ENCODE assay signal across 1 cellular context in genomic region chr2:3377612-3378432, GRCh38.
A peak's percentile ranks its signal among the peaks of the same experiment; 100 is the strongest.
TF ChIP-seq lines count a peak whose summit lies in the region.

EIPR1 (minus strand) TSS chr2:3377818; CDS start chr2:3377689, 129 bp downstream.

TF ChIP-seq in K562, 482 proteins besides CTCF, POLR2A, EP300 and RAD21 (continued from another document and continues in another):
- TF ChIP-seq MBD1 (CRISPR knock-in tag; IDR thresholded peaks at IDR 0.05), result 0 out of 2 replicates have a peak, but pooled peaks have one; percentile 54
- TF ChIP-seq SPI1 (IDR thresholded peaks at IDR 0.05; ENCODE audit: borderline replicate concordance, low read depth, low read length), result peak; percentile 99
- TF ChIP-seq ASH1L (IDR thresholded peaks at IDR 0.05; ENCODE audit: borderline replicate concordance, low read depth, partially characterized antibody), result peak; percentile 20
- TF ChIP-seq CREB5 (CRISPR knock-in tag; IDR thresholded peaks at IDR 0.05), result 0 out of 2 replicates have a peak, but pooled peaks have one; percentile 62
- no peak for TF ChIP-seq HEY1 (CRISPR knock-in tag; IDR thresholded peaks at IDR 0.05; ENCODE audit: borderline replicate concordance)
- no peak for TF ChIP-seq ERF (CRISPR knock-in tag; IDR thresholded peaks at IDR 0.05)
- peak; percentile 89 for TF ChIP-seq GABPA (tag; conservative IDR thresholded peaks at IDR 0.05; ENCODE audit: low read depth)
- TF ChIP-seq ATF7 (IDR thresholded peaks at IDR 0.05), result peak; percentile 83
- TF ChIP-seq MTA1 (IDR thresholded peaks at IDR 0.05; ENCODE audit: borderline replicate concordance), result peak; percentile 53; the same call in 1 of the 2 replicates
- no peak for TF ChIP-seq HSF4 (CRISPR knock-in tag; IDR thresholded peaks at IDR 0.05; ENCODE audit: borderline replicate concordance)
- TF ChIP-seq GABPB1 (CRISPR knock-in tag; IDR thresholded peaks at IDR 0.05), result peak; percentile 85
- peak; percentile 91 for TF ChIP-seq L3MBTL2 (IDR thresholded peaks at IDR 0.05)
- TF ChIP-seq HMGN3 (IDR thresholded peaks at IDR 0.05; ENCODE audit: borderline replicate concordance, extremely low read depth, insufficient read length, low read depth, low read length), result no peak
- no peak for TF ChIP-seq GABPB2 (CRISPR knock-in tag; conservative IDR thresholded peaks at IDR 0.05)
- peak; percentile 76 for TF ChIP-seq KDM5B (IDR thresholded peaks at IDR 0.05; ENCODE audit: insufficient replicate concordance, low read depth, low read length)
- TF ChIP-seq BRCA1 (IDR thresholded peaks at IDR 0.05), result no peak
- TF ChIP-seq BRCA1 (CRISPR knock-in tag; IDR thresholded peaks at IDR 0.05), result no peak
- TF ChIP-seq XRCC5 (IDR thresholded peaks at IDR 0.05; ENCODE audit: low read depth, low read length), result no peak
- peak; percentile 11 for TF ChIP-seq CHD1 (IDR thresholded peaks at IDR 0.05; ENCODE audit: low read length)
- TF ChIP-seq HNRNPLL (IDR thresholded peaks at IDR 0.05; ENCODE audit: low read depth, low read length, poor library complexity, severe bottlenecking), result peak; percentile 36
- peak; percentile 68; the same call in 1 of the 2 replicates for TF ChIP-seq ZZZ3 (IDR thresholded peaks at IDR 0.05)
- 0 out of 2 replicates have a peak, but pooled peaks have one; percentile 56 for TF ChIP-seq SOX6 (IDR thresholded peaks at IDR 0.05)
- 0 out of 2 replicates have a peak, but pooled peaks have one; percentile 50 for TF ChIP-seq PATZ1 (CRISPR knock-in tag; IDR thresholded peaks at IDR 0.05; ENCODE audit: borderline replicate concordance)
- peak; percentile 98 for TF ChIP-seq NKRF (IDR thresholded peaks at IDR 0.05; ENCODE audit: borderline replicate concordance)
- TF ChIP-seq ILF3 (IDR thresholded peaks at IDR 0.05; ENCODE audit: borderline replicate concordance), result no peak
- TF ChIP-seq ZBTB9 (CRISPR knock-in tag; IDR thresholded peaks at IDR 0.05), result no peak
- peak; percentile 91 to 92 for TF ChIP-seq NRF1 (conservative IDR thresholded peaks at IDR 0.05 in 1 of 2, IDR thresholded peaks at IDR 0.05 in 1 of 2)
- TF ChIP-seq NR2C1 (IDR thresholded peaks at IDR 0.05), result peak; percentile 93; the same call in 1 of the 2 replicates
- TF ChIP-seq NR2C1 (tag; IDR thresholded peaks at IDR 0.05), result no peak
- TF ChIP-seq CEBPG (CRISPR knock-in tag; IDR thresholded peaks at IDR 0.05), result peak; percentile 32; the same call in 1 of the 2 replicates
- no peak for TF ChIP-seq CEBPG (tag; conservative IDR thresholded peaks at IDR 0.05 in 1 of 2, IDR thresholded peaks at IDR 0.05 in 1 of 2)
- no peak for TF ChIP-seq NCOA2 (IDR thresholded peaks at IDR 0.05; ENCODE audit: partially characterized antibody in 2 of 2)
- no peak for TF ChIP-seq ZNF124 (CRISPR knock-in tag; IDR thresholded peaks at IDR 0.05)
- 0 out of 2 replicates have a peak, but pooled peaks have one; percentile 52 for TF ChIP-seq ZNF431 (CRISPR knock-in tag; IDR thresholded peaks at IDR 0.05)
- TF ChIP-seq PREB (CRISPR knock-in tag; IDR thresholded peaks at IDR 0.05), result 0 out of 2 replicates have a peak, but pooled peaks have one; percentile 34
- no peak; the same call in 1 of the 2 replicates for TF ChIP-seq ZBTB49 (CRISPR knock-in tag; IDR thresholded peaks at IDR 0.05; ENCODE audit: borderline replicate concordance)
- no peak for TF ChIP-seq THAP7 (CRISPR knock-in tag; IDR thresholded peaks at IDR 0.05)
- TF ChIP-seq ZNF146 (CRISPR knock-in tag; IDR thresholded peaks at IDR 0.05; ENCODE audit: unreplicated experiment), result no peak
- TF ChIP-seq TAF1 (IDR thresholded peaks at IDR 0.05; ENCODE audit: control insufficient read depth, extremely low read depth, insufficient read depth, low read length, severe bottlenecking), result peak; percentile 85
- TF ChIP-seq TFAP4 (CRISPR knock-in tag; IDR thresholded peaks at IDR 0.05; ENCODE audit: borderline replicate concordance), result peak; percentile 76; the same call in 1 of the 2 replicates
- peak; percentile 70 for TF ChIP-seq ETV1 (tag; conservative IDR thresholded peaks at IDR 0.05; ENCODE audit: low read depth)
- 0 out of 4 replicates have a peak, but pooled peaks of 1 of the 2 experiments have one; percentile 27 for TF ChIP-seq SIX5 (IDR thresholded peaks at IDR 0.05; ENCODE audit: borderline replicate concordance in 1 of 2, insufficient read depth in 1 of 2, low read depth in 1 of 2, low read length in 2 of 2)
- TF ChIP-seq SLC30A9 (CRISPR knock-in tag; IDR thresholded peaks at IDR 0.05), result no peak
- peak; percentile 61; the same call in 1 of the 2 replicates for TF ChIP-seq JUN (IDR thresholded peaks at IDR 0.05; ENCODE audit: borderline replicate concordance, low read depth, low read length)
- TF ChIP-seq JUN (CRISPR knock-in tag; IDR thresholded peaks at IDR 0.05; ENCODE audit: borderline replicate concordance), result 0 out of 2 replicates have a peak, but pooled peaks have one; percentile 24
- TF ChIP-seq KLF13 (tag; IDR thresholded peaks at IDR 0.05; ENCODE audit: borderline replicate concordance, low read depth), result peak; percentile 93
- TF ChIP-seq RB1 (IDR thresholded peaks at IDR 0.05; ENCODE audit: low read depth), result 0 out of 2 replicates have a peak, but pooled peaks have one; percentile 8
- peak; percentile 94 for TF ChIP-seq ZFX (CRISPR knock-in tag; IDR thresholded peaks at IDR 0.05)
